13 cellular contexts compared by ENCODE assay signal in the genomic region with DNA sequence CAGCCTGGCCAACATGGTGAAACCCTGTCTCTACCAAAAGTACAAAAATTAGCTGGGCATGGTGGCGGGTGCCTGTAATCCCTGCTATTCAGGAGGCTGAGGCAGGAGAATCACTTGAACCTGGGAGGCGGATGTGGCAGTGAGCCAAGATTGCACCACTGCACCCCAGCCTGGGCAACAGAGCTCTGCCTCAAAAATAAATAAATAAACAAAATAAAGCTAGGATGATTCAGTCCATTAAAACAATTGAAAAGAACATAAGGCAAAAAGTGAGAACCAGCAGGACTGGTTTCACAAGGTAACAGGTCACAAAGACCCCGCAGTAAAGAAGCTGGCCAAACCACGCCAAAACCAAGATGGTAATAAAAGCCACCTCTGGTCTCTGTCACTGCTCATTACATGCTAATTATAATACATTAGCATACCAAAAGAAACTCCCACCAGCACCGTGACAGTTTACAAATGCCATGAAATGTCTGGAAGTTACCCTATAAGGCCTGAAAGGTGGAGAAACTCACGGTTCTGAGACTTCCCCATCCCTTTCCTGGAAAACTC. TPM values are rescaled to one million over a fixed set of nuclear protein-coding genes. Genes with fewer than 3 reads are reported as not detected.
A peak's percentile ranks its signal among the peaks of the same experiment; 100 is the strongest.
DNase-seq lines count a peak whose midpoint lies in the region; ATAC-seq and TF ChIP-seq lines count a peak whose summit lies in the region.
"Had no signal": no experiment of that assay in that cellular context is flagged by ENCODE, and none has a peak within 500 bp of the region (broad histone marks: within the 10 kb centered on the region; RNA-seq: fewer than 3 reads in every experiment).

No MANE protein-coding gene starts in this region.

- H3K27me3 Mint-ChIP-seq in GM23338 (ENCODE audit: insufficient read depth, low read depth, poor library complexity) (no peaks in the 10 kb centered on the region), WTC11 (ENCODE audit: low read depth) (no peaks in the 10 kb centered on the region), neural progenitor cell (ENCODE audit: insufficient read depth, low read depth) (peaks cover 3% of the 10 kb centered on the region)

- H4K20me1 ChIP-seq in GM23338 (replicated peaks; ENCODE audit: insufficient read depth) (no peaks in the 10 kb centered on the region), neural progenitor cell (ENCODE audit: low read depth) (no peaks in the 10 kb centered on the region)
- H4K20me1 ChIP-seq: BLaER1 treated with 17β-estradiol and CSF1 and Interleukin-3, amounts not matched to agents 10 nM and 100 nM had no signal

- H3K27ac ChIP-seq in GM23338 (ENCODE audit: low read depth) (no peak overlapping the region), gastroesophageal sphincter (peak overlapping the region; percentile 86 to 96 (median 95)), suprapubic skin (peak overlapping the region; percentile 59), neural progenitor cell (no peak overlapping the region)
- H3K27ac ChIP-seq: BLaER1 treated with 17β-estradiol and CSF1 and Interleukin-3, amounts not matched to agents 10 nM and 100 nM had no signal

- no peak for ATAC-seq in GM23338
- ATAC-seq in WTC11, result peak; percentile 59
- no peak for ATAC-seq in gastroesophageal sphincter
- ATAC-seq in HG03521 (IDR thresholded peaks at IDR 0.05; ENCODE audit: unreplicated experiment), result no peak

- CTCF ChIA-PET in WTC11 (lab: Charles Lee), result interaction anchor here (0.9 kb wide), 1 partner anchor 10 kb away, joined by 3 read pairs; no protein-coding TSS in a partner anchor

- H3K79me2 ChIP-seq in GM23338 (replicated peaks; ENCODE audit: insufficient read depth) (no peaks in the 10 kb centered on the region), neural progenitor cell (ENCODE audit: low read depth) (no peaks in the 10 kb centered on the region)

- no peak for TF ChIP-seq CTCF in GM23338 (conservative IDR thresholded peaks at IDR 0.05; ENCODE audit: low read depth in 2 of 2)
- TF ChIP-seq CTCF in WTC11 (IDR thresholded peaks at IDR 0.05), result no peak
- TF ChIP-seq CTCF in gastroesophageal sphincter (IDR thresholded peaks at IDR 0.05), result no peak
- no peak for TF ChIP-seq CTCF in suprapubic skin (IDR thresholded peaks at IDR 0.05)
- TF ChIP-seq CTCF in neural progenitor cell (IDR thresholded peaks at IDR 0.05), result no peak

- H3K36me3 ChIP-seq in GM23338 (ENCODE audit: insufficient read depth) (no peaks in the 10 kb centered on the region), gastroesophageal sphincter (peaks cover 0 to 3% of the 10 kb centered on the region in 2 donors), suprapubic skin (no peaks in the 10 kb centered on the region), neural progenitor cell (no peaks in the 10 kb centered on the region)
- H3K36me3 ChIP-seq: BLaER1 treated with 17β-estradiol and CSF1 and Interleukin-3, amounts not matched to agents 10 nM and 100 nM had no signal

- H3K4me3 Mint-ChIP-seq in GM23338, result no peak overlapping the region
- H3K4me3 Mint-ChIP-seq in WTC11, result no peak overlapping the region
- no peak overlapping the region for H3K4me3 Mint-ChIP-seq in neural progenitor cell
- H3K4me3 Mint-ChIP-seq: memory B cell had no signal

- H3K4me2 ChIP-seq in GM23338 (peak overlapping the region; percentile 44; the same call in 1 of the 2 replicates), neural progenitor cell (no peak overlapping the region)
- H3K4me2 ChIP-seq: BLaER1 treated with 17β-estradiol and CSF1 and Interleukin-3, amounts not matched to agents 10 nM and 100 nM had no signal

- H2AFZ ChIP-seq in GM23338 (no peak overlapping the region), neural progenitor cell (replicated peaks) (no peak overlapping the region)

- H3K9me3 Mint-ChIP-seq in GM23338 (no peaks in the 10 kb centered on the region), WTC11 (no peaks in the 10 kb centered on the region), neural progenitor cell (no peaks in the 10 kb centered on the region)
- H3K9me3 Mint-ChIP-seq: memory B cell had no signal

- peaks cover 9% of the 10 kb centered on the region for H3K9me2 ChIP-seq in GM23338 (ENCODE audit: insufficient read depth)

- H3K27ac Mint-ChIP-seq in GM23338, result no peak overlapping the region; the same call in 1 of the 2 replicates
- no peak overlapping the region for H3K27ac Mint-ChIP-seq in WTC11
- no peak overlapping the region for H3K27ac Mint-ChIP-seq in neural progenitor cell
- H3K27ac Mint-ChIP-seq: memory B cell had no signal

- H3K9me3 ChIP-seq in gastroesophageal sphincter, result no peaks in the 10 kb centered on the region
- no peaks in the 10 kb centered on the region for H3K9me3 ChIP-seq in suprapubic skin
- no peaks in the 10 kb centered on the region for H3K9me3 ChIP-seq in neural progenitor cell (ENCODE audit: low read depth)
- H3K9me3 ChIP-seq: BLaER1 treated with 17β-estradiol and CSF1 and Interleukin-3, amounts not matched to agents 10 nM and 100 nM had no signal

- H3F3A ChIP-seq in GM23338 (replicated peaks; ENCODE audit: low read depth) (no peaks in the 10 kb centered on the region), neural progenitor cell (ENCODE audit: low read depth) (no peaks in the 10 kb centered on the region)

- no peak for TF ChIP-seq POLR2A in gastroesophageal sphincter (IDR thresholded peaks at IDR 0.05)
- TF ChIP-seq POLR2A in suprapubic skin (IDR thresholded peaks at IDR 0.05), result no peak

- H3K4me1 ChIP-seq in GM23338 (ENCODE audit: insufficient read depth) (peaks cover 29% of the 10 kb centered on the region), gastroesophageal sphincter (peaks cover 35 to 97% (median 47%) of the 10 kb centered on the region in 3 donors), suprapubic skin (peaks cover 36% of the 10 kb centered on the region), neural progenitor cell (no peaks in the 10 kb centered on the region)

- H3K9ac ChIP-seq in neural progenitor cell, result no peak overlapping the region
- H3K9ac ChIP-seq: BLaER1 treated with 17β-estradiol and CSF1 and Interleukin-3, amounts not matched to agents 10 nM and 100 nM had no signal

- H3K4me3 ChIP-seq in GM23338 (no peak overlapping the region), gastroesophageal sphincter (peak overlapping the region; percentile 22 to 24), suprapubic skin (peak overlapping the region; percentile 8), neural progenitor cell (no peak overlapping the region)
- H3K4me3 ChIP-seq: BLaER1 treated with 17β-estradiol and CSF1 and Interleukin-3, amounts not matched to agents 10 nM and 100 nM had no signal

- peaks cover 29% of the 10 kb centered on the region for H3K4me1 Mint-ChIP-seq in GM23338
- peaks cover 36% of the 10 kb centered on the region for H3K4me1 Mint-ChIP-seq in WTC11
- H3K4me1 Mint-ChIP-seq in neural progenitor cell, result peaks cover 3% of the 10 kb centered on the region
- H3K4me1 Mint-ChIP-seq: memory B cell had no signal

- POLR2A ChIA-PET in WTC11 (lab: Charles Lee), result no interaction called here

- H3K36me3 Mint-ChIP-seq in GM23338 (ENCODE audit: low read depth) (no peaks in the 10 kb centered on the region), WTC11 (no peaks in the 10 kb centered on the region), neural progenitor cell (no peaks in the 10 kb centered on the region)
- H3K36me3 Mint-ChIP-seq: memory B cell had no signal

- H3K27me3 ChIP-seq in GM23338 (ENCODE audit: insufficient read depth) (no peaks in the 10 kb centered on the region), gastroesophageal sphincter (no peaks in the 10 kb centered on the region), suprapubic skin (no peaks in the 10 kb centered on the region), neural progenitor cell (no peaks in the 10 kb centered on the region)
- H3K27me3 ChIP-seq: BLaER1 treated with 17β-estradiol and CSF1 and Interleukin-3, amounts not matched to agents 10 nM and 100 nM had no signal

- 46 to 63% methylated on average over 4 of the region's 6 CpGs for WGBS in gastroesophageal sphincter (ENCODE audit: low coverage in 1 of 2), 2 donors
- 53% methylated on average over 6 of the region's 6 CpGs for WGBS in suprapubic skin

- DNase-seq in GM23338 (ENCODE audit: low spot score) (peak; percentile 33), WTC11 (ENCODE audit: low spot score) (no peak), suprapubic skin (ENCODE audit: low spot score in 2 of 2) (no peak), neural progenitor cell (ENCODE audit: low spot score) (no peak), putamen (ENCODE audit: low spot score) (no peak)
- DNase-seq: activated CD4-positive, alpha-beta T cell treated with anti-CD3 and anti-CD28 coated beads for 1 hour; activated T-cell treated with anti-CD3 and anti-CD28 coated beads, Interleukin-2, amount 50 U/mL, for 1 hour; NCI-H510A treated with DMSO at 0.1 percent for 48 hours had no signal

- TF ChIP-seq EP300 in gastroesophageal sphincter (IDR thresholded peaks at IDR 0.05) (no peak), suprapubic skin (IDR thresholded peaks at IDR 0.05) (no peak)

TF ChIP-seq in GM23338, 12 proteins besides CTCF, POLR2A, EP300 and RAD21 (continues in another document):
- TF ChIP-seq NANOG (IDR thresholded peaks at IDR 0.05; ENCODE audit: borderline replicate concordance), result no peak

TF ChIP-seq in WTC11, 78 proteins besides CTCF, POLR2A, EP300 and RAD21:
- TF ChIP-seq SOX15 (CRISPR knock-in tag; IDR thresholded peaks at IDR 0.05), result no peak
- no peak for TF ChIP-seq ZNF317 (CRISPR knock-in tag; IDR thresholded peaks at IDR 0.05; ENCODE audit: borderline replicate concordance, low read depth)
- TF ChIP-seq IRF2 (CRISPR knock-in tag; IDR thresholded peaks at IDR 0.05; ENCODE audit: borderline replicate concordance, low read depth), result no peak
- no peak for TF ChIP-seq SMAD3 (CRISPR knock-in tag; IDR thresholded peaks at IDR 0.05; ENCODE audit: borderline replicate concordance)
- no peak for TF ChIP-seq OVOL2 (CRISPR knock-in tag; IDR thresholded peaks at IDR 0.05; ENCODE audit: borderline replicate concordance)
- TF ChIP-seq NR1H2 (CRISPR knock-in tag; IDR thresholded peaks at IDR 0.05), result no peak
- TF ChIP-seq PRRX2 (CRISPR knock-in tag; IDR thresholded peaks at IDR 0.05), result no peak

RNA-seq across cellular contexts. Expression of gene LAMA4, which starts 10.4 kb away (rescaled TPM):
- 1.7 and 4.9 TPM in 2 replicates for total RNA-seq in GM23338 (2014; rRNA removed; shearing (Covaris generic))
- polyA plus RNA-seq in GM23338 (2016; fragmentation: Nextera tagmentation; extraction: Ambion mirVana), result 2.8 TPM in 2 replicates
- 1.6 to 2.6 TPM (median 1.7 TPM) in 3 replicates for total RNA-seq in WTC11 (2021)
- total RNA-seq in gastroesophageal sphincter, result 100 to 1,000 TPM; 240 to 305 (median 265) TPM
- 10 to 100 TPM; 10.4 to 44.0 (median 23.6) TPM for total RNA-seq in suprapubic skin
- total RNA-seq in neural progenitor cell (ENCODE audit: low replicate concordance), result 0.50 and 0.56 TPM in 2 replicates
- total RNA-seq: T-helper 1 cell treated with Interleukin-12 subunit alpha and Interleukin-12 subunit beta and Interleukin-4 antibody, amounts not matched to agents 30 ng/mL and 1 ng/mL, for 36 hours had no signal

Comparison
In these comparisons a context has a peak if more than half of its experiments do, and no peak if none do; other contexts are left out.
1. H3K27ac ChIP-seq: peak in gastroesophageal sphincter (4 of 4) and suprapubic skin (single experiment); none in GM23338 (single experiment) and neural progenitor cell (single experiment).
2. H3K4me3 ChIP-seq: peak in gastroesophageal sphincter (2 of 2) and suprapubic skin (single experiment); none in GM23338 (single experiment) and neural progenitor cell (single experiment).
3. RNA of gene LAMA4, which starts 10.4 kb away (total RNA-seq): 240 to 305 TPM in gastroesophageal sphincter; 10.4 to 44.0 TPM in suprapubic skin, 1.7 to 4.9 TPM in GM23338, 1.6 to 2.6 TPM in WTC11 and 0.50 to 0.56 TPM in neural progenitor cell; every median in the first group is over 4 times any median in the second.